Comparison of ENCODE assay signal across 9 cellular contexts in the genomic region with DNA sequence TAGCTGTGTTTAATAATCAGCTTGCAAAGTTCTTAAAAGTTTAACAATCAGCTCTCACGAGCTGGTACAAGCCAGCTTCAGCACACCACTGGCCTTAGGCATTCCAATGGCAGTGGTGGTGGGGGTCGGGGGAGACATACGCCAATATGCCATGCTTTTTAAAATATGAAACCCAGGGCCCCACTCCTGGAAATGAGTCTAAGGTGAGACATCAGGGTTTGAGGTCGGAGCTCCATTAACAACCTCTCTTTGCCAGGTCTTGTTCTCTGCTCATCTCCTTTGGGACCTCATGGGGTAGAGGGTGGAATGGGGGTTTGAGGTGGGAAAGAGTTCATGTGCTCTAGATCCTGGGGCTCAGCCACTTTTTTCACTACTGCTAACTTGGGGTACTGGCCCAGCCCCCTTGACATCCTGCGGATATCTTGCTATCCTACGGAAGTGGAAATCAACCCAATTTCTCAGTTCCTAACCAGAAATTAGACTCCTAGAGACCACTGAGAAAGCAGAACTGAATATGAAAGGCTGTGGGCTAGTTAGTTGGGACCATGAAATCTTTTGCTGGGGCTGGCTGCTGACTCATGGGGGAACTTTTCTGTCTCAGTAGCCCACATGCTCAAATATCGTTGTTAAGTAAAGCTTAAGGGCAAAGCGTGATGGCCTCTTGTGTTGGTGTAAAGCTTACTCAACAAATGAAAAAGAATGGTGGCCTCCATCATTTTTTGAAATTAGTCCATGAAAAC.
DNase-seq lines count a peak whose midpoint lies in the region; ATAC-seq and TF ChIP-seq lines count a peak whose summit lies in the region.
"Had no signal": no experiment of that assay in that cellular context is flagged by ENCODE, and none has a peak within 500 bp of the region (broad histone marks: within the 10 kb centered on the region; RNA-seq: fewer than 3 reads in every experiment).

No MANE protein-coding gene starts in this region.

- H3K4me2 ChIP-seq in BLaER1 treated with 17β-estradiol and CSF1 and Interleukin-3, amounts not matched to agents 10 nM and 100 nM = peak overlapping the region in 6 of 11 experiments; percentile 18 to 67 (median 60); a peak in 11 of 22 replicates

- H3K27ac Mint-ChIP-seq in activated T-helper 1 cell treated with anti-CD3 and anti-CD28 coated beads, Interleukin-12 subunit alpha, Interleukin-12 subunit beta, Interleukin-2, Interleukin-4 antibody, amounts not matched to agents 30 ng/mL and 10 ng/mL and 1 ng/mL, durations not matched to agents 14 hours and 24 hours and 36 hours = peak overlapping the region; percentile 61
- no peak overlapping the region for H3K27ac Mint-ChIP-seq in glutamatergic neuron (ENCODE audit: unreplicated experiment)

- H3K4me3 Mint-ChIP-seq in activated T-helper 1 cell treated with anti-CD3 and anti-CD28 coated beads, Interleukin-12 subunit alpha, Interleukin-12 subunit beta, Interleukin-2, Interleukin-4 antibody, amounts not matched to agents 30 ng/mL and 10 ng/mL and 1 ng/mL, durations not matched to agents 14 hours and 24 hours and 36 hours = no peak overlapping the region
- no peak overlapping the region for H3K4me3 Mint-ChIP-seq in glutamatergic neuron (ENCODE audit: unreplicated experiment)

- ATAC-seq in GM19395 (IDR thresholded peaks at IDR 0.05; ENCODE audit: unreplicated experiment) (peak; percentile 93), HG03342 (IDR thresholded peaks at IDR 0.05; ENCODE audit: unreplicated experiment) (peak; percentile 92)

- H3K9me3 Mint-ChIP-seq in activated T-helper 1 cell treated with anti-CD3 and anti-CD28 coated beads, Interleukin-12 subunit alpha, Interleukin-12 subunit beta, Interleukin-2, Interleukin-4 antibody, amounts not matched to agents 30 ng/mL and 10 ng/mL and 1 ng/mL, durations not matched to agents 14 hours and 24 hours and 36 hours = no peaks in the 10 kb centered on the region
- peaks cover 2% of the 10 kb centered on the region for H3K9me3 Mint-ChIP-seq in glutamatergic neuron (ENCODE audit: unreplicated experiment)

- no peaks in the 10 kb centered on the region for H4K20me1 ChIP-seq in BLaER1 treated with 17β-estradiol and CSF1 and Interleukin-3, amounts not matched to agents 10 nM and 100 nM

- DNase-seq in activated T-helper 1 cell treated with anti-CD3 and anti-CD28 coated beads, Interleukin-12 subunit alpha, Interleukin-12 subunit beta, Interleukin-2, Interleukin-4 antibody, amounts not matched to agents 30 ng/mL and 10 ng/mL and 1 ng/mL, durations not matched to agents 14 hours and 24 hours and 36 hours (ENCODE audit: low spot score) = no peak
- DNase-seq in ascending aorta (ENCODE audit: low spot score in 2 of 2) (no peak), ureter (ENCODE audit: low spot score) (no peak), glutamatergic neuron (no peak), NCI-H1092 (lab: John Stamatoyannopoulos, UW) (no peak)

- peaks cover 0 to 26% (median 9%) of the 10 kb centered on the region in 10 experiments; a peak in 11 of 20 replicates for H3K4me1 ChIP-seq in BLaER1 treated with 17β-estradiol and CSF1 and Interleukin-3, amounts not matched to agents 10 nM and 100 nM
- H3K4me1 ChIP-seq in ascending aorta = no peaks in the 10 kb centered on the region

- H3K4me3 ChIP-seq in BLaER1 treated with 17β-estradiol and CSF1 and Interleukin-3, amounts not matched to agents 10 nM and 100 nM = no peak overlapping the region
- no peak overlapping the region for H3K4me3 ChIP-seq in ascending aorta
- H3K4me3 ChIP-seq: lung had no signal

- no peaks in the 10 kb centered on the region for H3K36me3 ChIP-seq in BLaER1 treated with 17β-estradiol and CSF1 and Interleukin-3, amounts not matched to agents 10 nM and 100 nM
- H3K36me3 ChIP-seq in ascending aorta = no peaks in the 10 kb centered on the region

- H3K9ac ChIP-seq in BLaER1 treated with 17β-estradiol and CSF1 and Interleukin-3, amounts not matched to agents 10 nM and 100 nM = no peak overlapping the region

- H3K27ac ChIP-seq in BLaER1 treated with 17β-estradiol and CSF1 and Interleukin-3, amounts not matched to agents 10 nM and 100 nM = peak overlapping the region in 4 of 11 experiments; percentile 32 to 63 (median 50); a peak in 8 of 22 replicates
- H3K27ac ChIP-seq in ascending aorta = no peak overlapping the region

- peaks cover 3% of the 10 kb centered on the region for H3K36me3 Mint-ChIP-seq in activated T-helper 1 cell treated with anti-CD3 and anti-CD28 coated beads, Interleukin-12 subunit alpha, Interleukin-12 subunit beta, Interleukin-2, Interleukin-4 antibody, amounts not matched to agents 30 ng/mL and 10 ng/mL and 1 ng/mL, durations not matched to agents 14 hours and 24 hours and 36 hours (ENCODE audit: low read depth)
- no peaks in the 10 kb centered on the region for H3K36me3 Mint-ChIP-seq in glutamatergic neuron (ENCODE audit: unreplicated experiment)

- TF ChIP-seq CTCF in ascending aorta (IDR thresholded peaks at IDR 0.05) (no peak), glutamatergic neuron (IDR thresholded peaks at IDR 0.05; ENCODE audit: partially characterized antibody, unreplicated experiment) (no peak)

- no peaks in the 10 kb centered on the region for H3K27me3 ChIP-seq in BLaER1 treated with 17β-estradiol and CSF1 and Interleukin-3, amounts not matched to agents 10 nM and 100 nM
- H3K27me3 ChIP-seq in ascending aorta = no peaks in the 10 kb centered on the region

- H3K9me3 ChIP-seq in BLaER1 treated with 17β-estradiol and CSF1 and Interleukin-3, amounts not matched to agents 10 nM and 100 nM (replicated peaks in 1 of 11) = 0 out of 22 replicates have a peak, but pooled peaks cover 0 to 8% (median 0%) of the 10 kb centered on the region in 11 experiments
- no peaks in the 10 kb centered on the region for H3K9me3 ChIP-seq in ascending aorta

- H3K4me1 Mint-ChIP-seq in activated T-helper 1 cell treated with anti-CD3 and anti-CD28 coated beads, Interleukin-12 subunit alpha, Interleukin-12 subunit beta, Interleukin-2, Interleukin-4 antibody, amounts not matched to agents 30 ng/mL and 10 ng/mL and 1 ng/mL, durations not matched to agents 14 hours and 24 hours and 36 hours (ENCODE audit: low read depth) = peaks cover 59% of the 10 kb centered on the region
- peaks cover 15% of the 10 kb centered on the region for H3K4me1 Mint-ChIP-seq in glutamatergic neuron (ENCODE audit: low read depth, unreplicated experiment)

- intact Hi-C loops in activated T-helper 1 cell treated with anti-CD3 and anti-CD28 coated beads, Interleukin-12 subunit alpha, Interleukin-12 subunit beta, Interleukin-2, Interleukin-4 antibody, amounts not matched to agents 30 ng/mL and 10 ng/mL and 1 ng/mL, durations not matched to agents 14 hours and 24 hours and 36 hours (cut with micrococcal nuclease) = loop anchor here (1.0 to 5.0 kb wide), 3 partner anchors 34 to 286 kb away; no protein-coding TSS in a partner anchor
- intact Hi-C loops in ascending aorta (cut with DNase I) = no loop called here

- H3K27me3 Mint-ChIP-seq in activated T-helper 1 cell treated with anti-CD3 and anti-CD28 coated beads, Interleukin-12 subunit alpha, Interleukin-12 subunit beta, Interleukin-2, Interleukin-4 antibody, amounts not matched to agents 30 ng/mL and 10 ng/mL and 1 ng/mL, durations not matched to agents 14 hours and 24 hours and 36 hours (ENCODE audit: insufficient read depth) = peaks cover 18% of the 10 kb centered on the region
- no peaks in the 10 kb centered on the region for H3K27me3 Mint-ChIP-seq in glutamatergic neuron (ENCODE audit: unreplicated experiment)
